26 cellular contexts compared by ENCODE assay signal in the genomic region with DNA sequence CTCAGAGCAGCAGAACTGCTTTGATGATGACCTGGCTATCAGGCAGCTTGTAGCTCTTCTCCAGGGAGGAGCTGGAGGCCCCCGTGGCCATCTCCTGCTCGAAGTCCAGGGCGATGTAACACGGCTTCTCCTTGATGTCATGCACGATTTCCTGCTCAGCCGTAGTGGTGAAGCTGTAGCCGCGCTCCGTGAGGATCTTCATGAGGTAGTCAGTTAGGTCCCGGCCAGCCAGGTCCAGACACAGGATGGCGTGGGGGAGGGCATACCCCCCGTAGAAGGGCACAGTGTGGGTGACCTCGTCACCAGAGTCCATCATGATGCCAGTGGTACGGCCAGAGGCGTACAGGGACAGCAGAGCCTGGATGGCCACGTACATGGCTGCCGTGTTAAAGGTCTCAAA.
"Had no signal": no experiment of that assay in that cellular context is flagged by ENCODE, and none has a peak within 500 bp of the region (broad histone marks: within the 10 kb centered on the region; RNA-seq: fewer than 3 reads in every experiment).

No MANE protein-coding gene starts in this region.

- H3K9me3 ChIP-seq: ovary, psoas muscle, right lobe of liver, sigmoid colon, stomach, thoracic aorta, thyroid gland, tibial nerve, upper lobe of left lung, vagina had no signal

- H3K27me3 ChIP-seq: neural progenitor cell, ovary, right lobe of liver, sigmoid colon, stomach, thyroid gland, tibial nerve, upper lobe of left lung, vagina had no signal

- H3K4me2 ChIP-seq: neural progenitor cell had no signal

- H3K4me3 ChIP-seq: neural progenitor cell, ovary, psoas muscle, right lobe of liver, sigmoid colon, stomach, thoracic aorta, thyroid gland, tibial nerve, upper lobe of left lung, vagina had no signal

- H3K4me1 Mint-ChIP-seq: naive B cell; naive thymus-derived CD8-positive, alpha-beta T cell; stimulated activated effector memory CD8-positive, alpha-beta T cell treated with anti-CD3 and anti-CD28 coated beads, Interleukin-12 subunit alpha, Interleukin-12 subunit beta, amount 100 ng/mL, for 72 hours had no signal

- H3K27ac Mint-ChIP-seq: naive B cell; naive thymus-derived CD8-positive, alpha-beta T cell; natural killer cell treated with Interleukin-12 subunit alpha and Interleukin-12 subunit beta and Interleukin-15 and Interleukin-18, amount 100 ng/mL, for 72 hours; neural progenitor cell; stimulated activated effector memory CD8-positive, alpha-beta T cell treated with anti-CD3 and anti-CD28 coated beads, Interleukin-12 subunit alpha, Interleukin-12 subunit beta, amount 100 ng/mL, for 72 hours; stimulated activated naive CD8-positive, alpha-beta T cell treated with anti-CD3 and anti-CD28 coated beads, Interleukin-15, Interleukin-2, amounts not matched to agents 100 ng/mL and 50 ng/mL, for 24 hours had no signal

- H3K4me1 ChIP-seq: neural progenitor cell, psoas muscle, right lobe of liver, sigmoid colon, thyroid gland, tibial nerve, vagina had no signal

- H3K79me2 ChIP-seq: parathyroid adenoma had no signal

- H3K9me3 Mint-ChIP-seq: naive thymus-derived CD8-positive, alpha-beta T cell; natural killer cell treated with Interleukin-12 subunit alpha and Interleukin-12 subunit beta and Interleukin-15 and Interleukin-18, amount 100 ng/mL, for 72 hours; stimulated activated effector memory CD8-positive, alpha-beta T cell treated with anti-CD3 and anti-CD28 coated beads, Interleukin-12 subunit alpha, Interleukin-12 subunit beta, amount 100 ng/mL, for 72 hours; stimulated activated naive CD8-positive, alpha-beta T cell treated with anti-CD3 and anti-CD28 coated beads, Interleukin-15, Interleukin-2, amounts not matched to agents 100 ng/mL and 50 ng/mL, for 24 hours had no signal

- H3K36me3 Mint-ChIP-seq: naive B cell; naive thymus-derived CD8-positive, alpha-beta T cell; natural killer cell treated with Interleukin-12 subunit alpha and Interleukin-12 subunit beta and Interleukin-15 and Interleukin-18, amount 100 ng/mL, for 72 hours; stimulated activated effector memory CD8-positive, alpha-beta T cell treated with anti-CD3 and anti-CD28 coated beads, Interleukin-12 subunit alpha, Interleukin-12 subunit beta, amount 100 ng/mL, for 72 hours had no signal

- H2AFZ ChIP-seq: neural progenitor cell, parathyroid adenoma had no signal

- H3K27ac ChIP-seq: neural progenitor cell, ovary, parathyroid adenoma, psoas muscle, right lobe of liver, sigmoid colon, stomach, thoracic aorta, thyroid gland, tibial nerve, upper lobe of left lung, vagina had no signal

- H3K36me3 ChIP-seq: neural progenitor cell, ovary, right lobe of liver, sigmoid colon, stomach, thoracic aorta, thyroid gland, tibial nerve, upper lobe of left lung, vagina had no signal

- H3K4me3 Mint-ChIP-seq: naive B cell; naive thymus-derived CD8-positive, alpha-beta T cell; natural killer cell treated with Interleukin-12 subunit alpha and Interleukin-12 subunit beta and Interleukin-15 and Interleukin-18, amount 100 ng/mL, for 72 hours; neural progenitor cell; stimulated activated effector memory CD8-positive, alpha-beta T cell treated with anti-CD3 and anti-CD28 coated beads, Interleukin-12 subunit alpha, Interleukin-12 subunit beta, amount 100 ng/mL, for 72 hours; stimulated activated naive CD8-positive, alpha-beta T cell treated with anti-CD3 and anti-CD28 coated beads, Interleukin-15, Interleukin-2, amounts not matched to agents 100 ng/mL and 50 ng/mL, for 24 hours had no signal

- ATAC-seq: naive thymus-derived CD8-positive, alpha-beta T cell; psoas muscle; right cardiac atrium; right lobe of liver; stimulated activated effector memory CD8-positive, alpha-beta T cell treated with anti-CD3 and anti-CD28 coated beads, Interleukin-12 subunit alpha, Interleukin-12 subunit beta, amount 100 ng/mL, for 72 hours had no signal

- DNase-seq: naive B cell; naive thymus-derived CD8-positive, alpha-beta T cell; occipital lobe; ovary; psoas muscle; right lobe of liver; sigmoid colon; small intestine; stimulated activated CD4-positive, alpha-beta T cell treated with anti-CD3 and anti-CD28 coated beads, Interleukin-15, amount 100 ng/mL, for 24 hours; stimulated activated CD4-positive, alpha-beta T cell treated with anti-CD3 and anti-CD28 coated beads, Interleukin-2, amount 100 ng/mL, for 24 hours; stimulated activated CD4-positive, alpha-beta T cell treated with anti-CD3 and anti-CD28 coated beads, Interleukin-2, amount 100 ng/mL, for 48 hours; stimulated activated CD4-positive, alpha-beta T cell treated with anti-CD3 and anti-CD28 coated beads, Interleukin-4, amount 100 ng/mL, for 24 hours; stimulated activated naive CD4-positive, alpha-beta T cell treated with Interleukin-2 at 50 U/mL for 16 hours; stomach; thyroid gland; trophoblast cell had no signal
